8 cellular contexts compared by ENCODE assay signal in genomic region chr17:1109606-1110523, GRCh38.
DNase-seq lines count a peak whose midpoint lies in the region; ATAC-seq, FAIRE-seq and TF ChIP-seq lines count a peak whose summit lies in the region.

No MANE protein-coding gene starts in this region.

- FAIRE-seq in pancreas (lab: Jason Lieb, UNC), result no peak

- WGBS in pancreas, 2 donors, result 29 to 58% methylated on average over 16 to 33 of the region's 33 CpGs

- ATAC-seq in foreskin keratinocyte (no peak), pancreas (peak; percentile 3 to 24 (median 7)), GM18909 (IDR thresholded peaks at IDR 0.05; ENCODE audit: poor library complexity, unreplicated experiment) (no peak)

- intact Hi-C loops in activated CD4-positive, alpha-beta memory T cell treated with anti-CD3 and anti-CD28 coated beads for 36 hours (cut with micrococcal nuclease), result no loop called here
- intact Hi-C loops in pancreas (cut with DNase I), result no loop called here

- H3K4me3 Mint-ChIP-seq in activated CD4-positive, alpha-beta memory T cell treated with anti-CD3 and anti-CD28 coated beads for 36 hours, result peak overlapping the region; percentile 72

- no peaks in the 10 kb centered on the region for H3K27me3 ChIP-seq in foreskin keratinocyte
- H3K27me3 ChIP-seq in pancreas, result no peaks in the 10 kb centered on the region

- POLR2A ChIA-PET in activated CD4-positive, alpha-beta memory T cell treated with anti-CD3 and anti-CD28 coated beads for 36 hours (lab: Charles Lee), result interaction anchor here (1.0 kb wide), 1 partner anchor 13 kb away, joined by 3 read pairs; no protein-coding TSS in a partner anchor

- CTCF ChIA-PET in activated CD4-positive, alpha-beta memory T cell treated with anti-CD3 and anti-CD28 coated beads for 36 hours (lab: Charles Lee), result interaction anchor here (0.6 to 1.2 kb wide), 7 partner anchors 10 to 129 kb away, joined by 3 to 5 read pairs (median 3); no protein-coding TSS in a partner anchor

- no peaks in the 10 kb centered on the region for H3K27me3 Mint-ChIP-seq in activated CD4-positive, alpha-beta memory T cell treated with anti-CD3 and anti-CD28 coated beads for 36 hours

- TF ChIP-seq CTCF in GM13976 (IDR thresholded peaks at IDR 0.05; ENCODE audit: borderline replicate concordance, control extremely low read depth, extremely low read depth, insufficient read depth, missing control alignments), result no peak
- no peak for TF ChIP-seq CTCF in foreskin keratinocyte (conservative IDR thresholded peaks at IDR 0.05)
- no peak for TF ChIP-seq CTCF in pancreas (IDR thresholded peaks at IDR 0.05)

- H3K36me3 Mint-ChIP-seq in activated CD4-positive, alpha-beta memory T cell treated with anti-CD3 and anti-CD28 coated beads for 36 hours, result no peaks in the 10 kb centered on the region

- in situ Hi-C loops in GM13976 (cut with MboI; ENCODE audit: low sequenced_read_pairs, unreplicated experiment), result no loop called here

- DNase-seq in GM13976 (ENCODE audit: low spot score) (peak; percentile 77), HT-29 (ENCODE audit: low spot score) (peak; percentile 72), foreskin keratinocyte (no peak), pancreas (peak in 2 of 6 donors; percentile 60 to 74), MV-4-11 (lab: John Stamatoyannopoulos, UW) (no peak), DMS114 treated with DMSO at 0.1 percent for 48 hours (lab: John Stamatoyannopoulos, UW; ENCODE audit: unreplicated experiment) (no peak)
- peak; percentile 69 for DNase-seq in activated CD4-positive, alpha-beta memory T cell treated with anti-CD3 and anti-CD28 coated beads for 36 hours

- H3K4me1 ChIP-seq in foreskin keratinocyte (peaks cover 19% of the 10 kb centered on the region), pancreas (peaks cover 9 to 29% (median 11%) of the 10 kb centered on the region in 3 donors)

- H3K27ac ChIP-seq in foreskin keratinocyte, result peak overlapping the region; percentile 80
- peak overlapping the region; percentile 30 to 83 (median 56) for H3K27ac ChIP-seq in pancreas

- H3K36me3 ChIP-seq in pancreas, result no peaks in the 10 kb centered on the region

- H3K4me1 Mint-ChIP-seq in activated CD4-positive, alpha-beta memory T cell treated with anti-CD3 and anti-CD28 coated beads for 36 hours (ENCODE audit: low read depth), result peaks cover 42% of the 10 kb centered on the region

- peak overlapping the region; percentile 40 to 62 (median 55) for H3K4me3 ChIP-seq in pancreas

- no peaks in the 10 kb centered on the region for H3K9me3 Mint-ChIP-seq in activated CD4-positive, alpha-beta memory T cell treated with anti-CD3 and anti-CD28 coated beads for 36 hours

- H3K9me3 ChIP-seq in pancreas, result no peaks in the 10 kb centered on the region

- H3K27ac Mint-ChIP-seq in activated CD4-positive, alpha-beta memory T cell treated with anti-CD3 and anti-CD28 coated beads for 36 hours, result peak overlapping the region; percentile 79

Comparison
In these comparisons a context has a peak if more than half of its experiments do, and no peak if none do; other contexts are left out.
1. DNase-seq: peak in GM13976 (single experiment), HT-29 (single experiment) and activated CD4-positive, alpha-beta memory T cell treated with anti-CD3 and anti-CD28 coated beads for 36 hours (single experiment); none in foreskin keratinocyte (0 of 2), MV-4-11 (single experiment) and DMS114 treated with DMSO at 0.1 percent for 48 hours (single experiment).
2. ATAC-seq: peak in pancreas (4 of 4); none in foreskin keratinocyte (single experiment) and GM18909 (single experiment).